Comparison of ENCODE assay signal across 18 cellular contexts in the genomic region with DNA sequence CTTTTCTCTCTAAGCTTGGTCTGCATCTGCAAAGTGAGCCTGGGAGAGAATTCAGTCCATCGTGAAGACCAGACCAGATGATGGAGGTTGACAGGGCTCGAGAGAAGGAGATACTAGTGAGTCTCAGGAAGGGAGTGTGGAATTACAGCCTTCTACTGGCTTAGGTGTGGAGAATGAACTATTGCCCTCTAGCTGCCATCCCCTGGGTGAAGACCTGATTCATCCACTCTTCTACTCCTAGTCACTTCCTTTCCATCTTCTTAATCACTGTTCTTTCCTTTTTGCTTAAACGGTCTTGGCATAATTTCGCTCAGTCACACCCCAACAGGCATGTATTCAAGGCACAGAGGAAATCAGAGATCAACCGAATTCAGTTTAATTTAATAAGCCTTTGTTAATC. TPM values are rescaled to one million over a fixed set of nuclear protein-coding genes. Genes with fewer than 3 reads are reported as not detected.
DNase-seq lines count a peak whose midpoint lies in the region; ATAC-seq and TF ChIP-seq lines count a peak whose summit lies in the region.
"Had no signal": no experiment of that assay in that cellular context is flagged by ENCODE, and none has a peak within 500 bp of the region (broad histone marks: within the 10 kb centered on the region; RNA-seq: fewer than 3 reads in every experiment).

No MANE protein-coding gene starts in this region.

- no peak overlapping the region for H3K27ac ChIP-seq in HCT116 (ENCODE audit: low read depth, low read length)
- peak overlapping the region; percentile 78 for H3K27ac ChIP-seq in SK-N-MC
- H3K27ac ChIP-seq: neutrophil had no signal

- H3K9ac ChIP-seq in HCT116 (ENCODE audit: low read length): no peak overlapping the region
- no peak overlapping the region for H3K9ac ChIP-seq in SK-N-MC (ENCODE audit: insufficient read length)
- no peak overlapping the region for H3K9ac ChIP-seq in skeletal muscle satellite cell (ENCODE audit: low read depth, low read length)

- intact Hi-C loops in HCT116 (cut with micrococcal nuclease) (no loop called here), mucosa of descending colon (cut with DNase I, micrococcal nuclease) (no loop called here)
- intact Hi-C loops in activated T-helper 2 cell treated with anti-CD3 and anti-CD28 coated beads, Interferon-gamma antibody, Interleukin-2, Interleukin-4, amounts not matched to agents 10 μg/mL and 5 μg/mL and 100 μg/mL, durations not matched to agents 14 hours and 24 hours and 36 hours (cut with micrococcal nuclease): no loop called here

- H3K36me3 ChIP-seq in HCT116 (ENCODE audit: control insufficient read depth in 1 of 2, insufficient read depth in 2 of 2, low read length in 2 of 2): no peaks in the 10 kb centered on the region
- H3K36me3 ChIP-seq in SK-N-MC (ENCODE audit: insufficient read depth, low read length): peaks cover 92% of the 10 kb centered on the region
- H3K36me3 ChIP-seq in skeletal muscle satellite cell (ENCODE audit: insufficient read depth, low read length): peaks cover 51% of the 10 kb centered on the region
- no peaks in the 10 kb centered on the region for H3K36me3 ChIP-seq in mucosa of descending colon (ENCODE audit: low read depth)
- H3K36me3 ChIP-seq: neutrophil had no signal

- H3K4me3 ChIP-seq in HCT116 (replicated peaks in 1 of 2; ENCODE audit: low read depth in 1 of 2, low read length in 2 of 2) (no peak overlapping the region), SK-N-MC (no peak overlapping the region), fibroblast of mammary gland (ENCODE audit: control insufficient read depth, low read depth, low read length) (no peak overlapping the region), skeletal muscle satellite cell (ENCODE audit: low read length) (no peak overlapping the region), mucosa of descending colon (no peak overlapping the region)

- H3K9me2 ChIP-seq in HCT116 (ENCODE audit: insufficient read depth): no peaks in the 10 kb centered on the region; the same call in 1 of the 2 replicates

- CTCF ChIA-PET in HCT116 (lab: Charles Lee): no interaction called here

- DNase-seq in HCT116 (ENCODE audit: low read depth, low spot score) (no peak), SK-N-MC (ENCODE audit: low read depth, low spot score) (no peak), fibroblast of mammary gland (ENCODE audit: low read depth) (peak; percentile 77), HK-2 (ENCODE audit: unreplicated experiment) (no peak), medulla oblongata (ENCODE audit: extremely low spot score) (no peak), mucosa of descending colon (no peak)
- DNase-seq in activated T-helper 2 cell treated with anti-CD3 and anti-CD28 coated beads, Interferon-gamma antibody, Interleukin-2, Interleukin-4, amounts not matched to agents 10 μg/mL and 5 μg/mL and 100 μg/mL, durations not matched to agents 14 hours and 24 hours and 36 hours (ENCODE audit: low spot score): no peak
- DNase-seq: activated CD8-positive, alpha-beta T cell treated with anti-CD3 and anti-CD28 coated beads, Interleukin-2, amount 10 ng/mL, durations not matched to agents 7 days and 5 days; activated naive CD4-positive, alpha-beta T cell treated with anti-CD3 and anti-CD28 coated beads for 36 hours; CD4-positive, alpha-beta T cell; central memory CD4-positive, alpha-beta T cell; hippocampal formation; NCI-H1694; NCI-H526 treated with DMSO at 0.1 percent for 48 hours; T-helper 9 cell had no signal

- peak overlapping the region; percentile 19 for H3K4me2 ChIP-seq in HCT116 (ENCODE audit: low read length)
- peak overlapping the region; percentile 12 for H3K4me2 ChIP-seq in skeletal muscle satellite cell (ENCODE audit: low read length)

- RAD21 ChIA-PET in HCT116 (lab: Charles Lee; ENCODE audit: low non-redundant PET in 1 of 2, low total read pairs in 2 of 2, uncharacterized antibody in 2 of 2, unreplicated experiment in 2 of 2): no interaction called here

- no peaks in the 10 kb centered on the region for H3K4me1 Mint-ChIP-seq in activated T-helper 2 cell treated with anti-CD3 and anti-CD28 coated beads, Interferon-gamma antibody, Interleukin-2, Interleukin-4, amounts not matched to agents 10 μg/mL and 5 μg/mL and 100 μg/mL, durations not matched to agents 14 hours and 24 hours and 36 hours (ENCODE audit: low read depth)
- H3K4me1 Mint-ChIP-seq: memory B cell had no signal

- H3K79me2 ChIP-seq in HCT116 (ENCODE audit: insufficient read depth, low read length): no peaks in the 10 kb centered on the region

- H3K9me3 ChIP-seq in HCT116 (ENCODE audit: control insufficient read depth in 1 of 2, insufficient read depth in 1 of 2, low read depth in 1 of 2, low read length in 2 of 2) (no peaks in the 10 kb centered on the region), SK-N-MC (ENCODE audit: low read depth, low read length) (no peaks in the 10 kb centered on the region), skeletal muscle satellite cell (replicated peaks; ENCODE audit: low read length) (no peaks in the 10 kb centered on the region), mucosa of descending colon (no peaks in the 10 kb centered on the region)
- H3K9me3 ChIP-seq: neutrophil had no signal

- TF ChIP-seq CTCF in HCT116 (IDR thresholded peaks at IDR 0.05 in 2 of 3, conservative IDR thresholded peaks at IDR 0.05 in 1 of 3; ENCODE audit: borderline replicate concordance in 1 of 3, insufficient read depth in 1 of 3, low read depth in 2 of 3, low read length in 2 of 3) (0 out of 6 replicates have a peak, but pooled peaks of 1 of the 3 experiments have one; percentile 4), fibroblast of mammary gland (conservative IDR thresholded peaks at IDR 0.05; ENCODE audit: control insufficient read depth, insufficient read depth, low read depth, low read length) (peak; percentile 20), mucosa of descending colon (IDR thresholded peaks at IDR 0.05) (no peak)

- no TSS peak for BruUV-seq in HCT116 (replicated peaks; lab: Mats Ljungman, UMichigan)

- no peaks in the 10 kb centered on the region for H4K20me1 ChIP-seq in HCT116 (ENCODE audit: insufficient read depth)

- H2AFZ ChIP-seq in HCT116 (ENCODE audit: low read depth, low read length, poor library complexity, severe bottlenecking): no peak overlapping the region

- TF ChIP-seq RAD21 in HCT116 (IDR thresholded peaks at IDR 0.05; ENCODE audit: low read depth): peak; percentile 49

- no peaks in the 10 kb centered on the region for H3K9me3 Mint-ChIP-seq in activated T-helper 2 cell treated with anti-CD3 and anti-CD28 coated beads, Interferon-gamma antibody, Interleukin-2, Interleukin-4, amounts not matched to agents 10 μg/mL and 5 μg/mL and 100 μg/mL, durations not matched to agents 14 hours and 24 hours and 36 hours
- H3K9me3 Mint-ChIP-seq: CD4-positive, alpha-beta T cell; memory B cell had no signal

- ATAC-seq in HCT116 (peak; percentile 64; the same call in 1 of the 2 replicates), mucosa of descending colon (no peak)
- ATAC-seq: activated CD8-positive, alpha-beta T cell treated with anti-CD3 and anti-CD28 coated beads, Interleukin-2, amount 10 ng/mL, durations not matched to agents 7 days and 5 days had no signal

- H3K4me1 ChIP-seq in HCT116 (ENCODE audit: control insufficient read depth in 1 of 2, insufficient read depth in 2 of 2, low read length in 2 of 2) (peaks cover 0 to 15% of the 10 kb centered on the region in 2 experiments; a peak in 2 of 4 replicates), skeletal muscle satellite cell (ENCODE audit: control insufficient read depth, insufficient read depth, low read length) (peaks cover 27% of the 10 kb centered on the region), mucosa of descending colon (ENCODE audit: low read depth) (no peaks in the 10 kb centered on the region)

- no peak for TF ChIP-seq POLR2A in HCT116 (IDR thresholded peaks at IDR 0.05; ENCODE audit: borderline replicate concordance, extremely low read depth, insufficient read depth, insufficient read length)

- no peaks in the 10 kb centered on the region for H3K36me3 Mint-ChIP-seq in activated T-helper 2 cell treated with anti-CD3 and anti-CD28 coated beads, Interferon-gamma antibody, Interleukin-2, Interleukin-4, amounts not matched to agents 10 μg/mL and 5 μg/mL and 100 μg/mL, durations not matched to agents 14 hours and 24 hours and 36 hours (ENCODE audit: low read depth)
- H3K36me3 Mint-ChIP-seq: memory B cell had no signal

- POLR2A ChIA-PET in HCT116 (lab: Charles Lee): no interaction called here

- H3K27me3 Mint-ChIP-seq in activated T-helper 2 cell treated with anti-CD3 and anti-CD28 coated beads, Interferon-gamma antibody, Interleukin-2, Interleukin-4, amounts not matched to agents 10 μg/mL and 5 μg/mL and 100 μg/mL, durations not matched to agents 14 hours and 24 hours and 36 hours (ENCODE audit: low read depth): peaks cover 2% of the 10 kb centered on the region
- H3K27me3 Mint-ChIP-seq: CD4-positive, alpha-beta T cell had no signal

- H3K4me3 Mint-ChIP-seq in activated T-helper 2 cell treated with anti-CD3 and anti-CD28 coated beads, Interferon-gamma antibody, Interleukin-2, Interleukin-4, amounts not matched to agents 10 μg/mL and 5 μg/mL and 100 μg/mL, durations not matched to agents 14 hours and 24 hours and 36 hours (ENCODE audit: low read depth): no peak overlapping the region
- H3K4me3 Mint-ChIP-seq: activated CD8-positive, alpha-beta T cell treated with anti-CD3 and anti-CD28 coated beads, Interleukin-2, amount 10 ng/mL, durations not matched to agents 7 days and 5 days; activated naive CD4-positive, alpha-beta T cell treated with anti-CD3 and anti-CD28 coated beads for 36 hours; CD4-positive, alpha-beta T cell; memory B cell had no signal

- H3K27me3 ChIP-seq in HCT116 (ENCODE audit: insufficient read depth, low read length): no peaks in the 10 kb centered on the region; the same call in 1 of the 2 replicates
- no peaks in the 10 kb centered on the region for H3K27me3 ChIP-seq in skeletal muscle satellite cell (ENCODE audit: control insufficient read depth, insufficient read depth, low read length)
- H3K27me3 ChIP-seq: neutrophil had no signal

- H3K27ac Mint-ChIP-seq in activated T-helper 2 cell treated with anti-CD3 and anti-CD28 coated beads, Interferon-gamma antibody, Interleukin-2, Interleukin-4, amounts not matched to agents 10 μg/mL and 5 μg/mL and 100 μg/mL, durations not matched to agents 14 hours and 24 hours and 36 hours: no peak overlapping the region
- H3K27ac Mint-ChIP-seq: activated CD8-positive, alpha-beta T cell treated with anti-CD3 and anti-CD28 coated beads, Interleukin-2, amount 10 ng/mL, durations not matched to agents 7 days and 5 days; activated naive CD4-positive, alpha-beta T cell treated with anti-CD3 and anti-CD28 coated beads for 36 hours; CD4-positive, alpha-beta T cell; memory B cell had no signal

TF ChIP-seq in HCT116, 20 proteins besides CTCF, POLR2A, EP300 and RAD21 (continues in another document):
- TF ChIP-seq ELF1 (IDR thresholded peaks at IDR 0.05; ENCODE audit: borderline replicate concordance, low read depth): no peak
- peak; percentile 13; the same call in 1 of the 2 replicates for TF ChIP-seq CBX3 (IDR thresholded peaks at IDR 0.05; ENCODE audit: low read depth)

RNA-seq across cellular contexts. Expression of gene HSD17B7, which starts 34.0 kb away (rescaled TPM):
- total RNA-seq in HCT116 (2021; ENCODE audit: unreplicated experiment) (22.6 TPM), mucosa of descending colon (10 to 100 TPM; 20.8 to 22.2 (median 21.3) TPM)
- polyA plus RNA-seq in HCT116 (2012): 16.0 and 18.4 TPM in 2 replicates
- total RNA-seq in skeletal muscle satellite cell (2012; rRNA removed): 6.8 and 11.2 TPM in 2 replicates
- total RNA-seq in activated T-helper 2 cell treated with anti-CD3 and anti-CD28 coated beads, Interferon-gamma antibody, Interleukin-2, Interleukin-4, amounts not matched to agents 10 μg/mL and 5 μg/mL and 100 μg/mL, durations not matched to agents 14 hours and 24 hours and 36 hours: 35.2 and 38.6 TPM in 2 replicates
